Comparison of ENCODE assay signal across 9 cellular contexts in the genomic region with DNA sequence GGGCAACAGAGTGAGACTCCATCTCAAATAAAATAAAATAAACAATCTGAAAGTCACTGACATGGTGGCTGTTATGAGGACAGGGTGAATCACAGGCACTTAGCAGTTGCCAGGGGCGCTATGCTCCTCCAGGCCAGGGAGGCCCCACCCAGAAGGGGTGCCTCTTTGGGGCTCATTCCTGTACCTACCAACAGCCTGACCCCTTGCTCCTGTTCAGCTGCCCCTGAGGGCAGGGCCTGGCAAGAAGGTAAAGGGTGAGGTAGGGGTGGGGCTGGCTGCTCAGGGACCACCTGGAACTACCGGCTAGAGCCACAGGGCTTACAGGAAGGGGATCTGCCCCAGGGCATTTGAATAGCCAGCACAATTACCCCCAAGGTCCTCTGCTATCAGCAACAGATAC.
"Had no signal": no experiment of that assay in that cellular context is flagged by ENCODE, and none has a peak within 500 bp of the region (broad histone marks: within the 10 kb centered on the region; RNA-seq: fewer than 3 reads in every experiment).

No MANE protein-coding gene starts in this region.

- H3K9me3 Mint-ChIP-seq: activated CD4-positive, alpha-beta memory T cell treated with anti-CD3 and anti-CD28 coated beads, Interleukin-2, amount 10 ng/mL, durations not matched to agents 7 days and 5 days; effector memory CD8-positive, alpha-beta T cell had no signal

- ATAC-seq: effector memory CD8-positive, alpha-beta T cell had no signal

- H3K27me3 Mint-ChIP-seq: activated CD4-positive, alpha-beta memory T cell treated with anti-CD3 and anti-CD28 coated beads, Interleukin-2, amount 10 ng/mL, durations not matched to agents 7 days and 5 days; effector memory CD8-positive, alpha-beta T cell; naive B cell had no signal

- H3K27ac Mint-ChIP-seq: activated CD4-positive, alpha-beta memory T cell treated with anti-CD3 and anti-CD28 coated beads, Interleukin-2, amount 10 ng/mL, durations not matched to agents 7 days and 5 days had no signal

- H3K4me3 Mint-ChIP-seq: activated CD4-positive, alpha-beta memory T cell treated with anti-CD3 and anti-CD28 coated beads, Interleukin-2, amount 10 ng/mL, durations not matched to agents 7 days and 5 days; effector memory CD8-positive, alpha-beta T cell; naive B cell had no signal

- DNase-seq: activated CD4-positive, alpha-beta memory T cell treated with anti-CD3 and anti-CD28 coated beads, Interleukin-2, amount 10 ng/mL, durations not matched to agents 7 days and 5 days; activated CD4-positive, CD25-positive, alpha-beta regulatory T cell treated with anti-CD3 and anti-CD28 coated beads, Interleukin-2, amount 50 U/mL, for 72 hours; activated gamma-delta T cell treated with Interleukin-2 at 50 U/mL for 16 hours; dermis blood vessel endothelial cell; effector memory CD8-positive, alpha-beta T cell; foreskin melanocyte; naive B cell; stimulated activated naive CD4-positive, alpha-beta T cell; transverse colon had no signal
